7 cellular contexts compared by ENCODE assay signal in the genomic region with DNA sequence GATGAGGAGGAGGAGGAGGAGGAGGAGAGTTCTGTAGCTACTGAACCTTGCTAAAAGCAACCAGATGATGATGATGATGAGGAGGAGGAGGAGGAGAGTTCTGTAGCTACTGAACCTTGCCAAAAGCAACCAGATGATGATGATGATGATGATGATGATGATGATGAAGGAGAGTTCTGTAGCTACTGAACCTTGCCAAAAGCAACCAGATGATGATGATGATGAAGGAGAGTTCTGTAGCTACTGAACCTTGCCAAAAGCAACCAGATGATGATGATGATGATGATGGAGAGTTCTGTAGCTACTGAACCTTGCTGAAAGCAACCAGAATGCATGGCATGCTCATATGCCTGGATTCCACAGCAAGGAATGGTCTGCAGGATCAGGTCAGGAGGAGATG. TPM values are rescaled to one million over a fixed set of nuclear protein-coding genes. Genes with fewer than 3 reads are reported as not detected.
DNase-seq lines count a peak whose midpoint lies in the region; ATAC-seq, FAIRE-seq and TF ChIP-seq lines count a peak whose summit lies in the region.
"Not testable (repeated sequence)": the region's sequence is repeated elsewhere in the genome, so short reads cannot be mapped to it uniquely, and the experiment has no call there.

No MANE protein-coding gene starts in this region.

- not testable (repeated sequence) for H3K9me3 ChIP-seq in CD4-positive, CD25-positive, alpha-beta regulatory T cell (ENCODE audit: control insufficient read depth in 2 of 2, low read length in 2 of 2); CD8-positive, alpha-beta memory T cell (ENCODE audit: low read length); Karpas-422 (ENCODE audit: low read length); GM12878 (replicated peaks; ENCODE audit: control insufficient read depth, insufficient read depth, low read length); smooth muscle cell (replicated peaks; ENCODE audit: low read depth)

- not testable (repeated sequence) for TF ChIP-seq EP300 in GM12878 (IDR thresholded peaks at IDR 0.05; ENCODE audit: borderline replicate concordance in 1 of 2, control insufficient read depth in 1 of 2, low read depth in 2 of 2, low read length in 2 of 2)

- H4K20me1 ChIP-seq in Karpas-422 (ENCODE audit: insufficient read depth, low read depth, low read length) = peaks cover 15% of the 10 kb centered on the region; the same call in 1 of the 2 replicates
- H4K20me1 ChIP-seq in GM12878 (ENCODE audit: control insufficient read depth, insufficient read depth) = not testable (repeated sequence)
- H4K20me1 ChIP-seq in smooth muscle cell (ENCODE audit: low read depth) = peaks cover 83% of the 10 kb centered on the region

- H3K9ac ChIP-seq in Karpas-422 (ENCODE audit: low read length) = peak overlapping the region; percentile 15; the same call in 1 of the 2 replicates
- not testable (repeated sequence) for H3K9ac ChIP-seq in GM12878 (ENCODE audit: control insufficient read depth, insufficient read depth, low read length); smooth muscle cell (ENCODE audit: low read depth)

- not testable (repeated sequence) for H3K27ac ChIP-seq in CD4-positive, CD25-positive, alpha-beta regulatory T cell (ENCODE audit: insufficient read depth, low read length, poor library complexity, severe bottlenecking); CD8-positive, alpha-beta memory T cell (ENCODE audit: low read depth, low read length); GM12878 (ENCODE audit: control insufficient read depth, insufficient read depth); smooth muscle cell (ENCODE audit: low read depth)
- H3K27ac ChIP-seq in Karpas-422 (ENCODE audit: low read length) = peak overlapping the region; percentile 65

- not testable (repeated sequence) for H2AFZ ChIP-seq in Karpas-422 (ENCODE audit: low read length); GM12878 (ENCODE audit: control insufficient read depth, low read depth, low read length); smooth muscle cell (ENCODE audit: low read depth)

- FAIRE-seq in GM12878 (lab: Jason Lieb, UNC) = not testable (repeated sequence)

- not testable (repeated sequence) for H3K27ac Mint-ChIP-seq in CD4-positive, CD25-positive, alpha-beta regulatory T cell; activated T-helper 17 cell treated with anti-CD3 and anti-CD28 coated beads, Interleukin-2, amount 50 U/mL, for 72 hours
- peak overlapping the region in 3 of 8 donors; percentile 9 to 19 (median 14) for H3K27ac Mint-ChIP-seq in CD8-positive, alpha-beta memory T cell
- peak overlapping the region; percentile 4 for H3K27ac Mint-ChIP-seq in activated B cell treated with CpG ODN at 0.5 μM for 24 hours

- not testable (repeated sequence) for TF ChIP-seq RAD21 in GM12878 (IDR thresholded peaks at IDR 0.05; ENCODE audit: insufficient read depth, low read depth, low read length)

- H3K79me2 ChIP-seq in Karpas-422 (ENCODE audit: low read length) (peaks cover 86% of the 10 kb centered on the region), GM12878 (ENCODE audit: control insufficient read depth, insufficient read depth, low read length) (peaks cover 66% of the 10 kb centered on the region), smooth muscle cell (ENCODE audit: low read depth) (peaks cover 80% of the 10 kb centered on the region)

- not testable (repeated sequence) for BruUV-seq in GM12878 (replicated peaks; lab: Mats Ljungman, UMichigan)

- H3K36me3 Mint-ChIP-seq in CD4-positive, CD25-positive, alpha-beta regulatory T cell = peaks cover 16% of the 10 kb centered on the region
- H3K36me3 Mint-ChIP-seq in CD8-positive, alpha-beta memory T cell = peaks cover 0 to 24% (median 3%) of the 10 kb centered on the region in 3 donors
- peaks cover 22% of the 10 kb centered on the region for H3K36me3 Mint-ChIP-seq in activated B cell treated with CpG ODN at 0.5 μM for 24 hours (ENCODE audit: low read depth)
- H3K36me3 Mint-ChIP-seq in activated T-helper 17 cell treated with anti-CD3 and anti-CD28 coated beads, Interleukin-2, amount 50 U/mL, for 72 hours (ENCODE audit: low read depth) = peaks cover 78% of the 10 kb centered on the region

- H3K4me3 Mint-ChIP-seq in CD4-positive, CD25-positive, alpha-beta regulatory T cell = peak overlapping the region in 2 of 4 donors; percentile 12 to 15
- H3K4me3 Mint-ChIP-seq in CD8-positive, alpha-beta memory T cell = peak overlapping the region in 4 of 7 donors; percentile 11 to 39 (median 22)
- H3K4me3 Mint-ChIP-seq in activated B cell treated with CpG ODN at 0.5 μM for 24 hours = not testable (repeated sequence)
- H3K4me3 Mint-ChIP-seq in activated T-helper 17 cell treated with anti-CD3 and anti-CD28 coated beads, Interleukin-2, amount 50 U/mL, for 72 hours = peak overlapping the region; percentile 83

- H3F3A ChIP-seq in smooth muscle cell (ENCODE audit: low read depth) = not testable (repeated sequence)

- H3K4me3 ChIP-seq in CD4-positive, CD25-positive, alpha-beta regulatory T cell (ENCODE audit: low read depth, low read length) = peak overlapping the region; percentile 28
- H3K4me3 ChIP-seq in CD8-positive, alpha-beta memory T cell (ENCODE audit: low read length); GM12878; smooth muscle cell: not testable (repeated sequence)
- 0 out of 2 replicates have a peak overlapping the region, but pooled peaks have one; percentile 6 for H3K4me3 ChIP-seq in Karpas-422 (ENCODE audit: low read length)

- TF ChIP-seq CTCF in activated B cell treated with CpG ODN at 0.5 μM for 24 hours (IDR thresholded peaks at IDR 0.05); GM12878 (IDR thresholded peaks at IDR 0.05 in 2 of 3, conservative IDR thresholded peaks at IDR 0.05 in 1 of 3; ENCODE audit: control insufficient read depth in 2 of 3, extremely low read depth in 1 of 3, insufficient read depth in 1 of 3, low read depth in 3 of 3, low read length in 3 of 3); smooth muscle cell (IDR thresholded peaks at IDR 0.05; ENCODE audit: borderline replicate concordance, insufficient read depth, poor library complexity, severe bottlenecking): not testable (repeated sequence)

- CTCF ChIA-PET in CD8-positive, alpha-beta memory T cell (lab: Charles Lee) = interaction anchor here (1.0 kb wide), 1 partner anchor 12 kb away, joined by 3 read pairs; no protein-coding TSS in a partner anchor
- CTCF ChIA-PET in activated B cell treated with CpG ODN at 0.5 μM for 24 hours (lab: Charles Lee) = not testable (repeated sequence)
- CTCF ChIA-PET in GM12878 (lab: Yijun Ruan, JAX) = interaction anchor here (1.0 to 2.8 kb wide), 3 partner anchors 9 to 91 kb away, joined by 3 to 10 read pairs (median 9); no protein-coding TSS in a partner anchor

- H3K4me2 ChIP-seq in Karpas-422 (ENCODE audit: low read depth, low read length, poor library complexity, severe bottlenecking) = peak overlapping the region; percentile 63
- H3K4me2 ChIP-seq in GM12878 (ENCODE audit: control insufficient read depth, insufficient read depth) = peak overlapping the region; percentile 38; the same call in 1 of the 2 replicates
- H3K4me2 ChIP-seq in smooth muscle cell = peak overlapping the region; percentile 49

- intact Hi-C loops in activated B cell treated with CpG ODN at 0.5 μM for 24 hours (cut with micrococcal nuclease); GM12878 (cut with micrococcal nuclease; ENCODE audit: unreplicated experiment): not testable (repeated sequence)

- H3K9me2 ChIP-seq in Karpas-422 (replicated peaks; ENCODE audit: insufficient read depth, low read length) = not testable (repeated sequence)

- peaks cover 7 to 49% (median 30%) of the 10 kb centered on the region in 4 donors for H3K4me1 Mint-ChIP-seq in CD4-positive, CD25-positive, alpha-beta regulatory T cell
- H3K4me1 Mint-ChIP-seq in CD8-positive, alpha-beta memory T cell = peaks cover 41 to 61% (median 52%) of the 10 kb centered on the region in 3 donors
- peaks cover 47% of the 10 kb centered on the region for H3K4me1 Mint-ChIP-seq in activated B cell treated with CpG ODN at 0.5 μM for 24 hours
- peaks cover 31% of the 10 kb centered on the region for H3K4me1 Mint-ChIP-seq in activated T-helper 17 cell treated with anti-CD3 and anti-CD28 coated beads, Interleukin-2, amount 50 U/mL, for 72 hours

- POLR2A ChIA-PET in CD8-positive, alpha-beta memory T cell (lab: Charles Lee) = not testable (repeated sequence)
- POLR2A ChIA-PET in activated B cell treated with CpG ODN at 0.5 μM for 24 hours (lab: Charles Lee) (interaction anchor here (0.6 kb wide), 1 partner anchor 42 kb away, joined by 3 read pairs; no protein-coding TSS in a partner anchor), GM12878 (lab: Charles Lee) (interaction anchor here (1.4 to 1.5 kb wide), 2 partner anchors 8 to 37 kb away, joined by 3 read pairs; no protein-coding TSS in a partner anchor)

- not testable (repeated sequence) for TF ChIP-seq POLR2A in GM12878 (IDR thresholded peaks at IDR 0.05; ENCODE audit: low read depth, low read length)

- H3K36me3 ChIP-seq in CD4-positive, CD25-positive, alpha-beta regulatory T cell (ENCODE audit: control insufficient read depth, insufficient read depth, low read length) = peaks cover 25% of the 10 kb centered on the region
- not testable (repeated sequence) for H3K36me3 ChIP-seq in CD8-positive, alpha-beta memory T cell (ENCODE audit: insufficient read depth, low read length); Karpas-422 (ENCODE audit: insufficient read depth, low read length); smooth muscle cell (ENCODE audit: low read depth)
- H3K36me3 ChIP-seq in GM12878 (ENCODE audit: control insufficient read depth in 2 of 2, insufficient read depth in 2 of 2, low read length in 1 of 2) = peaks cover 1 to 11% of the 10 kb centered on the region in 2 experiments; a peak in 3 of 4 replicates

- not testable (repeated sequence) for H3K27me3 ChIP-seq in CD4-positive, CD25-positive, alpha-beta regulatory T cell (ENCODE audit: control insufficient read depth, insufficient read depth, low read length); CD8-positive, alpha-beta memory T cell (ENCODE audit: insufficient read depth, low read length, poor library complexity, severe bottlenecking); Karpas-422 (ENCODE audit: low read length); GM12878 (replicated peaks in 1 of 2; ENCODE audit: control insufficient read depth in 2 of 2, insufficient read depth in 2 of 2, low read length in 1 of 2); smooth muscle cell (ENCODE audit: low read depth)

- ATAC-seq in CD4-positive, CD25-positive, alpha-beta regulatory T cell (ENCODE audit: low read depth in 2 of 2); activated B cell treated with CpG ODN at 0.5 μM for 24 hours (ENCODE audit: low read depth); activated T-helper 17 cell treated with anti-CD3 and anti-CD28 coated beads, Interleukin-2, amount 50 U/mL, for 72 hours (replicated peaks); GM12878: not testable (repeated sequence)

- H3K9me3 Mint-ChIP-seq in CD4-positive, CD25-positive, alpha-beta regulatory T cell; CD8-positive, alpha-beta memory T cell; activated B cell treated with CpG ODN at 0.5 μM for 24 hours; activated T-helper 17 cell treated with anti-CD3 and anti-CD28 coated beads, Interleukin-2, amount 50 U/mL, for 72 hours: not testable (repeated sequence)

- in situ Hi-C loops in GM12878 (cut with MboI) = not testable (repeated sequence)

- SMC1A ChIA-PET in GM12878 (lab: Charles Lee; ENCODE audit: uncharacterized antibody, unreplicated experiment) = interaction anchor here (0.9 to 7.7 kb wide), 5 partner anchors 10 to 99 kb away, joined by 3 to 48 read pairs (median 8); no protein-coding TSS in a partner anchor

- RAD21 ChIA-PET in GM12878 (lab: Charles Lee; ENCODE audit: unreplicated experiment) = interaction anchor here (1.1 kb wide), 1 partner anchor 47 kb away, joined by 5 read pairs; no protein-coding TSS in a partner anchor

- peaks cover 28% of the 10 kb centered on the region for H3K4me1 ChIP-seq in CD4-positive, CD25-positive, alpha-beta regulatory T cell (ENCODE audit: control insufficient read depth, insufficient read depth, low read length, poor library complexity, severe bottlenecking)
- peaks cover 25% of the 10 kb centered on the region for H3K4me1 ChIP-seq in CD8-positive, alpha-beta memory T cell (ENCODE audit: insufficient read depth, low read length)
- peaks cover 72% of the 10 kb centered on the region for H3K4me1 ChIP-seq in Karpas-422 (ENCODE audit: low read length)
- not testable (repeated sequence) for H3K4me1 ChIP-seq in GM12878 (ENCODE audit: control insufficient read depth, insufficient read depth, low read length)
- peaks cover 41% of the 10 kb centered on the region for H3K4me1 ChIP-seq in smooth muscle cell (ENCODE audit: low read depth)

- not testable (repeated sequence) for DNase-seq in CD4-positive, CD25-positive, alpha-beta regulatory T cell; CD8-positive, alpha-beta memory T cell; Karpas-422; activated B cell treated with CpG ODN at 0.5 μM for 24 hours; GM12878 (ENCODE audit: low read depth, low spot score); smooth muscle cell (lab: John Stamatoyannopoulos, UW; ENCODE audit: unreplicated experiment)

- H3K27me3 Mint-ChIP-seq in CD4-positive, CD25-positive, alpha-beta regulatory T cell; CD8-positive, alpha-beta memory T cell; activated B cell treated with CpG ODN at 0.5 μM for 24 hours; activated T-helper 17 cell treated with anti-CD3 and anti-CD28 coated beads, Interleukin-2, amount 50 U/mL, for 72 hours: not testable (repeated sequence)

RNA-seq across cellular contexts. Expression of a gene that starts 5.8 kb away (rescaled TPM):
- total RNA-seq in CD4-positive, CD25-positive, alpha-beta regulatory T cell = 11.3 TPM
- polyA plus RNA-seq in CD4-positive, CD25-positive, alpha-beta regulatory T cell = 10 to 100 TPM; 22.4 to 29.2 (median 28.8) TPM
- 10 to 100 TPM; 13.4 to 16.9 TPM for total RNA-seq in CD8-positive, alpha-beta memory T cell
- polyA plus RNA-seq in CD8-positive, alpha-beta memory T cell = 22.1 TPM
- 17.8 and 37.6 TPM in 2 replicates for total RNA-seq in Karpas-422 (2014; rRNA removed; shearing (Covaris generic); ENCODE audit: low replicate concordance)
- total RNA-seq in activated B cell treated with CpG ODN at 0.5 μM for 24 hours = 16.8 and 16.9 TPM in 2 replicates
- 100 to 1,000 TPM in 1 of 2 donors, 10 to 100 TPM in 1; 75.4 to 309 TPM for total RNA-seq in activated T-helper 17 cell treated with anti-CD3 and anti-CD28 coated beads, Interleukin-2, amount 50 U/mL, for 72 hours
- total RNA-seq in GM12878 (2013; cell fraction: nucleolus; rRNA removed) = 103 and 109 TPM in 2 replicates
- 4.9 and 6.4 TPM in 2 replicates for total RNA-seq in GM12878 (2014; rRNA removed)
- 4.9 and 5.4 TPM in 2 replicates for total RNA-seq in GM12878 (2014; rRNA removed; fragmentation: Illumina TruSeq; extraction: Trizol)
- 9.3 and 9.7 TPM in 2 replicates for total RNA-seq in GM12878 (2021)
- polyA plus RNA-seq in GM12878 (2011; ENCODE audit: low read depth) = 24.6 TPM
- 92.7 and 119 TPM in 2 replicates for polyA plus RNA-seq in GM12878 (2011; rRNA removed)
- 23.0 and 39.4 TPM in 2 replicates for polyA plus RNA-seq in GM12878 (2011; cell fraction: cytosol; rRNA removed)
- 26.6 and 39.5 TPM in 2 replicates for polyA plus RNA-seq in GM12878 (2011; cell fraction: nucleus; rRNA removed)
- 33.5 and 66.6 TPM in 2 replicates for polyA plus RNA-seq in GM12878 (2012)
- polyA plus RNA-seq in GM12878 (2014; fragmentation: Illumina TruSeq; extraction: Trizol) = 8.7 and 11.2 TPM in 2 replicates
- 10 to 100 TPM; 14.2 to 15.6 TPM for polyA plus RNA-seq in GM12878 (2014; fragmentation: Nextera tagmentation; extraction: Ambion mirVana)
- polyA plus RNA-seq in GM12878 (2014; rRNA removed) = 9.1 and 10.0 TPM in 2 replicates
- polyA plus RNA-seq in GM12878 (2016; fragmentation: Nextera tagmentation; extraction: Ambion mirVana) = 10 to 100 TPM; 19.0 to 21.7 TPM
- polyA minus RNA-seq in GM12878 (2011; rRNA and poly(A)+ RNA removed) = 37.0 and 57.6 TPM in 2 replicates
- 14.3 and 19.6 TPM in 2 replicates for polyA minus RNA-seq in GM12878 (2011; cell fraction: cytosol; rRNA and poly(A)+ RNA removed)
- 28.3 and 35.3 TPM in 2 replicates for polyA minus RNA-seq in GM12878 (2011; cell fraction: nucleus; rRNA and poly(A)+ RNA removed)
- 51.6 and 71.1 TPM in 2 replicates for total RNA-seq in smooth muscle cell
- polyA plus RNA-seq in smooth muscle cell = 73.1 and 85.6 TPM in 2 replicates
